9 cellular contexts compared by ENCODE assay signal in genomic region chr17:80476877-80477646, GRCh38. TPM values are rescaled to one million over a fixed set of nuclear protein-coding genes. Genes with fewer than 3 reads are reported as not detected.
A peak's percentile ranks its signal among the peaks of the same experiment; 100 is the strongest.
DNase-seq lines count a peak whose midpoint lies in the region; ATAC-seq, FAIRE-seq and TF ChIP-seq lines count a peak whose summit lies in the region.
"Had no signal": no experiment of that assay in that cellular context is flagged by ENCODE, and none has a peak within 500 bp of the region (broad histone marks: within the 10 kb centered on the region; RNA-seq: fewer than 3 reads in every experiment).

No MANE protein-coding gene starts in this region.

- H2AFZ ChIP-seq in endothelial cell of umbilical vein (ENCODE audit: low read depth, low read length) = no peak overlapping the region

- CTCF ChIA-PET in endothelial cell of umbilical vein (lab: Charles Lee) = interaction anchor here (0.8 to 1.9 kb wide), 7 partner anchors 41 to 495 kb away, joined by 3 to 16 read pairs (median 5); no protein-coding TSS in a partner anchor

- H3K4me2 ChIP-seq in endothelial cell of umbilical vein (ENCODE audit: insufficient read depth, low read length) = no peak overlapping the region

- FAIRE-seq in endothelial cell of umbilical vein (lab: Jason Lieb, UNC) = no peak

- DNase-seq in cardiac muscle cell (ENCODE audit: low read depth in 1 of 2, low spot score in 1 of 2) (no peak), Right ventricle myocardium inferior (ENCODE audit: missing footprints) (no peak), NCI-H510A (lab: John Stamatoyannopoulos, UW) (peak; percentile 51), endothelial cell of umbilical vein (ENCODE audit: low read depth, low spot score) (no peak), suprapubic skin (ENCODE audit: low spot score in 2 of 2) (no peak), kidney glomerular epithelial cell (lab: John Stamatoyannopoulos, UW) (no peak)
- DNase-seq: stimulated activated naive B cell treated with anti-CD40 and anti-IgM and Interleukin-4, amounts not matched to agents 10 μg/mL and 1 μg/mL and 100 μg/mL, for 72 hours had no signal

- POLR2A ChIA-PET in endothelial cell of umbilical vein (lab: Charles Lee) = interaction anchor here (1.7 kb wide), 1 partner anchor 22 kb away, joined by 4 read pairs; no protein-coding TSS in a partner anchor

- BruUV-seq in endothelial cell of umbilical vein (replicated peaks; lab: Mats Ljungman, UMichigan) = no TSS peak

- no peak for TF ChIP-seq POLR2A in endothelial cell of umbilical vein (IDR thresholded peaks at IDR 0.05; ENCODE audit: low read depth, low read length)
- no peak for TF ChIP-seq POLR2A in suprapubic skin (IDR thresholded peaks at IDR 0.05)

- H3K9ac ChIP-seq in endothelial cell of umbilical vein (replicated peaks; ENCODE audit: extremely low read depth, insufficient read depth, low read length) = no peak overlapping the region

- H3K27me3 ChIP-seq in cardiac muscle cell (peaks cover 100% of the 10 kb centered on the region), endothelial cell of umbilical vein (ENCODE audit: control insufficient read depth in 2 of 2, insufficient read depth in 2 of 2, low read length in 2 of 2) (peaks cover 73 to 78% of the 10 kb centered on the region in 2 experiments), suprapubic skin (peaks cover 100% of the 10 kb centered on the region)

- H3K36me3 ChIP-seq in cardiac muscle cell (no peaks in the 10 kb centered on the region), endothelial cell of umbilical vein (ENCODE audit: control insufficient read depth in 2 of 2, extremely low read depth in 1 of 2, insufficient read depth in 2 of 2, low read length in 2 of 2) (no peaks in the 10 kb centered on the region), suprapubic skin (no peaks in the 10 kb centered on the region)

- H3K9me3 ChIP-seq in cardiac muscle cell (ENCODE audit: low read depth) (no peaks in the 10 kb centered on the region), endothelial cell of umbilical vein (replicated peaks; ENCODE audit: control insufficient read depth, insufficient read depth, low read length) (no peaks in the 10 kb centered on the region), suprapubic skin (no peaks in the 10 kb centered on the region)

- WGBS in suprapubic skin = 0% methylated on average over 18 of the region's 84 CpGs

- TF ChIP-seq EP300 in suprapubic skin (IDR thresholded peaks at IDR 0.05) = no peak

- H3K4me3 ChIP-seq in cardiac muscle cell (peak overlapping the region; percentile 14), endothelial cell of umbilical vein (replicated peaks in 1 of 3; ENCODE audit: insufficient read depth in 1 of 3, low read depth in 1 of 3, low read length in 3 of 3) (no peak overlapping the region), suprapubic skin (peak overlapping the region; percentile 49)

- H3K27ac ChIP-seq in cardiac muscle cell (no peak overlapping the region), endothelial cell of umbilical vein (ENCODE audit: insufficient read depth, low read depth, low read length) (no peak overlapping the region), suprapubic skin (no peak overlapping the region)

- ATAC-seq in Right ventricle myocardium inferior = no peak
- no peak for ATAC-seq in GM21717 (IDR thresholded peaks at IDR 0.05; ENCODE audit: unreplicated experiment)
- no peak for ATAC-seq in HG02759 (IDR thresholded peaks at IDR 0.05; ENCODE audit: unreplicated experiment)

- no peaks in the 10 kb centered on the region for H3K79me2 ChIP-seq in endothelial cell of umbilical vein (ENCODE audit: control insufficient read depth, insufficient read depth, low read length)

- TF ChIP-seq CTCF in cardiac muscle cell (IDR thresholded peaks at IDR 0.05; ENCODE audit: low read depth, low read length) = no peak
- no peak for TF ChIP-seq CTCF in endothelial cell of umbilical vein (IDR thresholded peaks at IDR 0.05; ENCODE audit: extremely low read depth in 1 of 2, insufficient read depth in 1 of 2, low read depth in 1 of 2, low read length in 2 of 2)
- TF ChIP-seq CTCF in suprapubic skin (IDR thresholded peaks at IDR 0.05) = no peak

- peaks cover 3% of the 10 kb centered on the region for H3K4me1 ChIP-seq in cardiac muscle cell (ENCODE audit: low read depth)
- H3K4me1 ChIP-seq in endothelial cell of umbilical vein (ENCODE audit: control insufficient read depth, extremely low read depth, insufficient read depth, low read length) = no peaks in the 10 kb centered on the region
- peaks cover 50% of the 10 kb centered on the region for H3K4me1 ChIP-seq in suprapubic skin

- intact Hi-C loops in Right ventricle myocardium inferior (cut with DNase I) (no loop called here), endothelial cell of umbilical vein (cut with micrococcal nuclease) (no loop called here)

- dilution Hi-C loops in endothelial cell of umbilical vein (cut with MboI; ENCODE audit: extremely low pct_ligation_motif_present, low sequenced_read_pairs) = no loop called here

- no peaks in the 10 kb centered on the region for H3K9me1 ChIP-seq in endothelial cell of umbilical vein (replicated peaks; ENCODE audit: control insufficient read depth, extremely low read depth, insufficient read depth, low read length)

- H4K20me1 ChIP-seq in endothelial cell of umbilical vein (replicated peaks; ENCODE audit: control insufficient read depth, extremely low read depth, insufficient read depth, low read length) = no peaks in the 10 kb centered on the region

TF ChIP-seq in endothelial cell of umbilical vein, 7 proteins besides CTCF, POLR2A, EP300 and RAD21:
- TF ChIP-seq EZH2 (IDR thresholded peaks at IDR 0.05; ENCODE audit: borderline replicate concordance, low read depth, low read length, severe bottlenecking) (peak; percentile 63), POLR2AphosphoS5 (IDR thresholded peaks at IDR 0.05; ENCODE audit: insufficient read depth, low read depth, low read length) (no peak)

RNA-seq across cellular contexts. Expression of gene NPTX1, which starts 0.7 kb away (rescaled TPM):
- not detected in 2 replicates for total RNA-seq in cardiac muscle cell
- 0.21 TPM in 1 of 2 replicates, not detected in the other for polyA plus RNA-seq in cardiac muscle cell
- not detected for total RNA-seq in Right ventricle myocardium inferior
- total RNA-seq in endothelial cell of umbilical vein = not detected in 2 replicates
- 0.03 and 0.08 TPM in 2 replicates for polyA plus RNA-seq in endothelial cell of umbilical vein
- 0.04 and 0.05 TPM in 2 replicates for polyA plus RNA-seq in endothelial cell of umbilical vein (2011; cell fraction: cytosol; rRNA removed)
- 0.13 and 0.14 TPM in 2 replicates for polyA plus RNA-seq in endothelial cell of umbilical vein (2011; cell fraction: nucleus; rRNA removed)
- polyA plus RNA-seq in endothelial cell of umbilical vein (2012) = 0.07 TPM in 1 of 2 replicates, not detected in the other
- polyA minus RNA-seq in endothelial cell of umbilical vein = not detected in 2 replicates
- polyA minus RNA-seq in endothelial cell of umbilical vein (2011; cell fraction: cytosol; rRNA and poly(A)+ RNA removed) = 12.3 TPM
- 0.29 TPM in 1 of 2 replicates, not detected in the other for polyA minus RNA-seq in endothelial cell of umbilical vein (2011; cell fraction: nucleus; rRNA and poly(A)+ RNA removed)
- 1 to 10 TPM in 3 of 4 donors, under 1 TPM in 1; 0.72 to 4.2 (median 3.7) TPM for total RNA-seq in suprapubic skin

Comparison
In these comparisons a context has a peak if more than half of its experiments do, and no peak if none do; other contexts are left out.
1. H3K4me3 ChIP-seq: peak in cardiac muscle cell (single experiment) and suprapubic skin (single experiment); none in endothelial cell of umbilical vein (0 of 3).